ENCODE assay signal across 30 cellular contexts in the genomic region with DNA sequence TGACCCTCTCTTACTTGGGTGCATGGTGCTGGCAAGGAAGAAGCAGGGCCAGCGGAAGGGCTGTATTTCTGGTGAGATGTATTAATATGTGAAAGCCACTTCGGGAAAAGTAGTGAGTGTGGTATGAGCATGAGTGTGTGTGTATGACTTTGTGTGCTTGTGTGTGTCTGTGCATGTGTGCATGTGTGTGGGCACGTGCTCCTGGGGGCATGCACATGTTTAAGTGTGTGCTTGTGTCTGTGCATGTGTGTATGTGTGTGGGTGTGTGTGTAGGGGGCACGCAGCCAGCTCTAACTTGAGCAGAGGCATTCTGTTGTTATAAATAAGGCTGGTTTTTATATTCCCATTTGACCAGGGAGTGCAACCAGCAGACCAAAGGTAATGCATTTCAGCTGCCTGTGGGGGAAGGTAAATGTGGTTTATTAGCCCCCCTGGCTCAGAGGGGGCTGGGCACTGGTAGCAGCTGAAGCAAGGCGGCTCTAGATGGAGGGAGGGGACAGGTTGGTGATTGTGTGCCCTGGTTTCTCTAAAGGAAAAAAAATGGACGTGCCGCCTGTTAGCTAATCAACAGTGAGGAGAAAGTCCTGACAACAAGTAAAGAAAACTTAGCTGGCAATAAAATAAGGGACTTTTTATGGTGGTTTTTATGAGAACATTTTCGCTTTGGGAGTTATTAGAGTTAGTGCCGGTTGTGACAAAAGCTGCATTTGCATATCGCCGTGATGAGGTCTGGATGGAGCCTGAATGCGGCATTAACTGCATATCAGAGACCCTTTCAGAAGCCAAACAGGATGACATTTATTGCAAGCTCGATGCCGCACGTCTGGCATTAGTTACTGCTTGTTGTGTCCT.
DNase-seq lines count a peak whose midpoint lies in the region; ATAC-seq, FAIRE-seq and TF ChIP-seq lines count a peak whose summit lies in the region.
"Had no signal": no experiment of that assay in that cellular context is flagged by ENCODE, and none has a peak within 500 bp of the region (broad histone marks: within the 10 kb centered on the region; RNA-seq: fewer than 3 reads in every experiment).

No MANE protein-coding gene starts in this region.

- H2AK5ac ChIP-seq in H1 (ENCODE audit: low read depth, low read length): peak overlapping the region; percentile 88; the same call in 1 of the 2 replicates

- H3F3A ChIP-seq in GM23338 (replicated peaks; ENCODE audit: low read depth): no peaks in the 10 kb centered on the region

- TF ChIP-seq RAD21 in H1 (IDR thresholded peaks at IDR 0.05 in 1 of 2, conservative IDR thresholded peaks at IDR 0.05 in 1 of 2; ENCODE audit: low read depth in 2 of 2, low read length in 2 of 2): no peak

- peak overlapping the region; percentile 14; the same call in 1 of the 2 replicates for H3K4me2 ChIP-seq in GM23338
- H3K4me2 ChIP-seq in H1 (ENCODE audit: insufficient read depth in 1 of 2, low read depth in 2 of 2, low read length in 2 of 2): no peak overlapping the region
- H3K4me2 ChIP-seq: smooth muscle cell had no signal

- H3K79me2 ChIP-seq in GM23338 (replicated peaks; ENCODE audit: insufficient read depth): no peaks in the 10 kb centered on the region
- H3K79me2 ChIP-seq in H1 (ENCODE audit: control insufficient read depth in 1 of 2, insufficient read depth in 2 of 2, low read length in 2 of 2): no peaks in the 10 kb centered on the region

- TF ChIP-seq CTCF in GM23338 (conservative IDR thresholded peaks at IDR 0.05; ENCODE audit: low read depth in 2 of 2): no peak
- TF ChIP-seq CTCF in H1 (IDR thresholded peaks at IDR 0.05; ENCODE audit: control extremely low read depth in 1 of 3, insufficient read depth in 1 of 3, low read depth in 1 of 3, low read length in 3 of 3): no peak

- H3K4me3 Mint-ChIP-seq in GM23338: no peak overlapping the region; the same call in 2 of the 3 replicates
- H3K4me3 Mint-ChIP-seq: activated T-cell treated with anti-CD3 and anti-CD28 coated beads, Interleukin-2, amount 50 U/mL, for 72 hours; stimulated activated naive CD8-positive, alpha-beta T cell treated with anti-CD3 and anti-CD28 coated beads, Interleukin-15, Interleukin-2, amounts not matched to agents 100 ng/mL and 50 ng/mL, for 24 hours had no signal

- no peak overlapping the region for H3K4ac ChIP-seq in H1 (replicated peaks; ENCODE audit: insufficient read length, low read depth, low read length)

- H3K27ac ChIP-seq in GM23338 (ENCODE audit: low read depth) (no peak overlapping the region), H1 (ENCODE audit: low read depth, low read length) (no peak overlapping the region)
- H3K27ac ChIP-seq: body of pancreas, lower lobe of right lung, ovary, vagina had no signal

- H3K23ac ChIP-seq in H1 (ENCODE audit: insufficient read length): no peak overlapping the region

- DNase-seq in GM23338 (ENCODE audit: low spot score) (no peak), M059J (ENCODE audit: low read depth) (peak; percentile 24), H1 (ENCODE audit: low read depth in 1 of 2, low spot score in 2 of 2) (no peak), retina (peak; percentile 61), amniotic stem cell (lab: John Stamatoyannopoulos, UW) (no peak), superior temporal gyrus (ENCODE audit: extremely low spot score) (no peak)
- DNase-seq: activated CD4-positive, alpha-beta T cell treated with anti-CD3 and anti-CD28 coated beads, Interleukin-2, amount 50 U/mL, for 1 hour; activated CD4-positive, CD25-positive, alpha-beta regulatory T cell; activated naive CD4-positive, alpha-beta T cell; activated T-cell treated with anti-CD3 and anti-CD28 coated beads, Interleukin-2, amount 50 U/mL, for 72 hours; BE2C; body of pancreas; DMS153; lower lobe of right lung; midbrain; naive thymus-derived CD8-positive, alpha-beta T cell; NCI-H1092; NCI-H1694; NCI-H446; ovary; T-helper 1 cell had no signal

- peak overlapping the region in 1 of 4 experiments; percentile 39; a peak in 1 of 7 replicates for H3K9ac ChIP-seq in H1 (replicated peaks in 1 of 4; ENCODE audit: extremely low read depth in 1 of 4, low read depth in 3 of 4, low read length in 3 of 4)

- no peak for ATAC-seq in GM23338
- no peak for ATAC-seq in HG02852 (IDR thresholded peaks at IDR 0.05; ENCODE audit: unreplicated experiment)
- ATAC-seq: activated T-cell treated with anti-CD3 and anti-CD28 coated beads, Interleukin-2, amount 50 U/mL, for 72 hours; body of pancreas; lower lobe of right lung; naive thymus-derived CD8-positive, alpha-beta T cell had no signal

- H2BK20ac ChIP-seq in H1 (ENCODE audit: low read length): 0 out of 2 replicates have a peak overlapping the region, but pooled peaks have one; percentile 13

- no peaks in the 10 kb centered on the region for H3K27me3 ChIP-seq in GM23338 (ENCODE audit: insufficient read depth)
- H3K27me3 ChIP-seq in H1 (replicated peaks in 1 of 4; ENCODE audit: control insufficient read depth in 3 of 4, extremely low read depth in 1 of 4, insufficient read depth in 3 of 4, low read length in 3 of 4): no peaks in the 10 kb centered on the region
- H3K27me3 ChIP-seq: BE2C, ovary, vagina had no signal

- H4K5ac ChIP-seq in H1 (ENCODE audit: insufficient read length, low read depth, low read length): no peak overlapping the region

- no peaks in the 10 kb centered on the region for H3K36me3 ChIP-seq in GM23338 (ENCODE audit: insufficient read depth)
- H3K36me3 ChIP-seq in H1 (ENCODE audit: control insufficient read depth in 2 of 4, insufficient read depth in 4 of 4, low read length in 3 of 4): no peaks in the 10 kb centered on the region; a peak in 1 of 8 replicates
- H3K36me3 ChIP-seq: BE2C, HAP-1, lower lobe of right lung, ovary, vagina had no signal

- no peak for TF ChIP-seq EP300 in H1 (IDR thresholded peaks at IDR 0.05; ENCODE audit: borderline replicate concordance in 1 of 2, low read depth in 2 of 2, low read length in 2 of 2)

- peak overlapping the region; percentile 32 for H4K91ac ChIP-seq in H1 (replicated peaks; ENCODE audit: insufficient read length, low read length)

- H3K4me1 ChIP-seq in GM23338 (ENCODE audit: insufficient read depth): peaks cover 7% of the 10 kb centered on the region; the same call in 1 of the 2 replicates
- H3K4me1 ChIP-seq in H1 (replicated peaks in 1 of 4; ENCODE audit: control insufficient read depth in 3 of 4, insufficient read depth in 4 of 4, low read length in 3 of 4): peaks cover 0 to 24% (median 11%) of the 10 kb centered on the region in 4 experiments; a peak in 6 of 7 replicates

- no peak for TF ChIP-seq POLR2A in H1 (IDR thresholded peaks at IDR 0.05; ENCODE audit: control extremely low read depth in 1 of 2, low read depth in 2 of 2, low read length in 2 of 2)

- no peak for FAIRE-seq in H1 (lab: Jason Lieb, UNC)
- FAIRE-seq: endothelial cell of umbilical vein, frontal cortex, GM12891 had no signal

- no peak overlapping the region for H2BK5ac ChIP-seq in H1 (ENCODE audit: low read depth, low read length)

- H3K9me3 ChIP-seq in H1 (ENCODE audit: insufficient read depth in 2 of 2, low read depth in 1 of 2, low read length in 1 of 2): no peaks in the 10 kb centered on the region
- H3K9me3 ChIP-seq: BE2C, body of pancreas, HAP-1, lower lobe of right lung, ovary, vagina had no signal

- WGBS in H1 (ENCODE audit: extremely low coverage in 1 of 2, insufficient coverage in 1 of 2, insufficient read length in 1 of 2, insufficient replicate concordance in 2 of 2, low coverage in 1 of 2, low lambda C conversion rate in 2 of 2, missing lambda C conversion rate in 1 of 2), 2 experiments: 81% methylated on average over 15 of the region's 15 CpGs; no CpG with 5 or more reads in 1 of the 2 experiments

- peaks cover 31% of the 10 kb centered on the region for H3K4me1 Mint-ChIP-seq in GM23338

- peaks cover 10% of the 10 kb centered on the region for H3K27me3 Mint-ChIP-seq in GM23338 (ENCODE audit: insufficient read depth, low read depth, poor library complexity)

- H4K20me1 ChIP-seq in GM23338 (replicated peaks; ENCODE audit: insufficient read depth): no peaks in the 10 kb centered on the region
- H4K20me1 ChIP-seq in H1 (replicated peaks in 1 of 2; ENCODE audit: control insufficient read depth in 1 of 2, insufficient read depth in 2 of 2, low read length in 2 of 2): no peaks in the 10 kb centered on the region

- peaks cover 10% of the 10 kb centered on the region; the same call in 1 of the 2 replicates for H3K23me2 ChIP-seq in H1 (ENCODE audit: low read depth, low read length)

- H2BK12ac ChIP-seq in H1 (ENCODE audit: low read depth, low read length): peak overlapping the region; percentile 53; the same call in 1 of the 2 replicates

- no peaks in the 10 kb centered on the region; the same call in 2 of the 3 replicates for H3K36me3 Mint-ChIP-seq in GM23338 (ENCODE audit: low read depth)
- H3K36me3 Mint-ChIP-seq: IgD-negative memory B cell; naive thymus-derived CD8-positive, alpha-beta T cell had no signal

- CTCF ChIA-PET in H1 (lab: Charles Lee; ENCODE audit: partially characterized antibody): interaction anchor here (0.6 to 1.7 kb wide), 11 partner anchors 9 to 244 kb away, joined by 3 to 4 read pairs (median 4); no protein-coding TSS in a partner anchor

- H3K18ac ChIP-seq in H1 (ENCODE audit: extremely low read depth, low read length): no peak overlapping the region

- H3K14ac ChIP-seq in H1 (ENCODE audit: insufficient read length): no peak overlapping the region

- no peak overlapping the region for H3K4me3 ChIP-seq in GM23338
- H3K4me3 ChIP-seq in H1 (ENCODE audit: extremely low read depth in 1 of 4, insufficient read depth in 2 of 4, low read depth in 3 of 4, low read length in 4 of 4): no peak overlapping the region
- H3K4me3 ChIP-seq: body of pancreas, HAP-1, lower lobe of right lung, ovary, smooth muscle cell, vagina had no signal

- H2BK15ac ChIP-seq in H1 (ENCODE audit: low read length): no peak overlapping the region

- no peaks in the 10 kb centered on the region for H3K9me2 ChIP-seq in GM23338 (ENCODE audit: insufficient read depth)

- H3K79me1 ChIP-seq in H1 (ENCODE audit: low read depth, low read length): no peaks in the 10 kb centered on the region

- H3K9me3 Mint-ChIP-seq in GM23338: no peaks in the 10 kb centered on the region; the same call in 2 of the 3 replicates
- H3K9me3 Mint-ChIP-seq: activated T-cell treated with anti-CD3 and anti-CD28 coated beads, Interleukin-2, amount 50 U/mL, for 72 hours; stimulated activated naive CD8-positive, alpha-beta T cell treated with anti-CD3 and anti-CD28 coated beads, Interleukin-15, Interleukin-2, amounts not matched to agents 100 ng/mL and 50 ng/mL, for 24 hours had no signal

- POLR2A ChIA-PET in H1 (lab: Charles Lee; ENCODE audit: partially characterized antibody): no interaction called here

- no peak overlapping the region for H2BK120ac ChIP-seq in H1 (replicated peaks; ENCODE audit: low read depth, low read length)

- H2AFZ ChIP-seq in GM23338: no peak overlapping the region
- no peak overlapping the region for H2AFZ ChIP-seq in H1 (ENCODE audit: low read length)

- H3K27ac Mint-ChIP-seq in GM23338: no peak overlapping the region
- H3K27ac Mint-ChIP-seq: activated T-cell treated with anti-CD3 and anti-CD28 coated beads, Interleukin-2, amount 50 U/mL, for 72 hours; IgD-negative memory B cell; stimulated activated naive CD8-positive, alpha-beta T cell treated with anti-CD3 and anti-CD28 coated beads, Interleukin-15, Interleukin-2, amounts not matched to agents 100 ng/mL and 50 ng/mL, for 24 hours had no signal

- H4K8ac ChIP-seq in H1 (ENCODE audit: extremely low read depth, insufficient read depth, low read length): no peak overlapping the region

- no peak overlapping the region for H3K56ac ChIP-seq in H1 (replicated peaks; ENCODE audit: insufficient read length, low read depth, low read length)

Comparison
In these comparisons a context has a peak if more than half of its experiments do, and no peak if none do; other contexts are left out.
1. DNase-seq: peak in M059J (single experiment) and retina (single experiment); none in GM23338 (single experiment), H1 (0 of 2), amniotic stem cell (single experiment) and superior temporal gyrus (single experiment).